ENCODE assay signal across 1 cellular context in the genomic region with DNA sequence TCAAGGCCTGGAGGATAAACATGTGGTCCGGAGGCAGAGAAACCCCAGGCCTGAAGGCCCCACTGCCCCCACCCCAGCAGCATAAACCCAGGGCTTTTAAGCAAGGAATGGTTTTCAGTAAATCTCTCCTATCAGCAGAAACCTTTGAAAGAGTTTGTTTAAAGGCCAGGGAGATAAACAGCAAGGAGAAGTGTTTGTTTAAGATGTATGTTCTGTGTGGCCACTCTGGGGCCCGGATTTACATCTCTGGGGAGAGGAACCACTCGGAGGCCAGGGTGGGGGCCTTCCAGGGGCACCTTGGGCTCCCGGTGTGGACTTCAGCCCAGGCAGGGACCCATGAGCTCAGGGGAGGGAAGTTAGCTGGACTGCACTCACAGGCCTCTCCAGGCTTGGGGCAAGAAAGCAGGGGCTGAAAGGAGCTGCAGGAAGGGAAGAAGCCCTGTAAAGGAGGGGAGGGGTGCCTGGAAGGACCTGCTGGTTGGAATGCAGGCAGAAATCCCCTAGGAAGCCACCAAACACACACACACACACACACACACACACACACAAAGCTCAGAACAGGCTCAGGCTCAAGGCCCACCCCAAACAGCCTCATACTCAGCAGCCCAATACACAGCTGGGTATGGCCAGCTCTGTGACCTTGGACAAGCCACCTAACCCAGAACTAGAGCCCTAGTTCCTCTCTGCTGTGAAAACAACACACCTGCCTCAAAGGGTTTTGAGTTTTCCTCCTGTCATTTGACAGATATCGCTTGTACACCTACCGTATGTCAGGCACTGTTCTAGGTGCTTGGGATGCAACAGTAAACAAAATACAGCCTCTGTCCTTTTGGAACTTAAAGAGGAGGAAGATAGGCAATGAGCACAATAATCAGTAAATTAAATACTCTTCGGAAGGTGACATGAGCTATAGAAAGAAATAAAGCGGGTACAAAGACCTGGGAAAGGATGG.
TF ChIP-seq lines count a peak whose summit lies in the region.

No MANE protein-coding gene starts in this region.

TF ChIP-seq in HepG2, 621 proteins besides CTCF, POLR2A, EP300 and RAD21 (continued from another document and continues in another):
- TF ChIP-seq GABPA (IDR thresholded peaks at IDR 0.05; ENCODE audit: low read depth, low read length) (no peak), GABPA (CRISPR knock-in tag; IDR thresholded peaks at IDR 0.05; ENCODE audit: low read depth) (peak; percentile 46), ATF6 (CRISPR knock-in tag; conservative IDR thresholded peaks at IDR 0.05) (no peak), PHF21A (CRISPR knock-in tag; IDR thresholded peaks at IDR 0.05) (peak; percentile 99), ASH2L (IDR thresholded peaks at IDR 0.05; ENCODE audit: insufficient read length, low read depth, low read length) (peak; percentile 97), ZNF550 (CRISPR knock-in tag; IDR thresholded peaks at IDR 0.05; ENCODE audit: borderline replicate concordance) (no peak), SATB2 (CRISPR knock-in tag; IDR thresholded peaks at IDR 0.05) (no peak), ZNF263 (CRISPR knock-in tag; IDR thresholded peaks at IDR 0.05) (peak; percentile 32; the same call in 1 of the 2 replicates), PHF5A (CRISPR knock-in tag; IDR thresholded peaks at IDR 0.05; ENCODE audit: low read depth, unreplicated experiment) (no peak), NR1H2 (CRISPR knock-in tag; IDR thresholded peaks at IDR 0.05; ENCODE audit: borderline replicate concordance, low read depth) (no peak), NFKB2 (CRISPR knock-in tag; IDR thresholded peaks at IDR 0.05; ENCODE audit: borderline replicate concordance) (peak; percentile 60; the same call in 1 of the 2 replicates), MTF1 (CRISPR knock-in tag; IDR thresholded peaks at IDR 0.05) (peak; percentile 72; the same call in 1 of the 2 replicates), CBX5 (CRISPR knock-in tag; IDR thresholded peaks at IDR 0.05; ENCODE audit: borderline replicate concordance) (peak; percentile 52; the same call in 1 of the 2 replicates), ZFP82 (CRISPR knock-in tag; IDR thresholded peaks at IDR 0.05; ENCODE audit: borderline replicate concordance) (0 out of 2 replicates have a peak, but pooled peaks have one; percentile 62), NR3C1 (CRISPR knock-in tag; IDR thresholded peaks at IDR 0.05) (no peak), ZNF24 (IDR thresholded peaks at IDR 0.05) (no peak), ZNF607 (CRISPR knock-in tag; IDR thresholded peaks at IDR 0.05; ENCODE audit: borderline replicate concordance) (no peak), CCDC6 (CRISPR knock-in tag; IDR thresholded peaks at IDR 0.05) (no peak; the same call in 1 of the 2 replicates), HNF1B (CRISPR knock-in tag; IDR thresholded peaks at IDR 0.05) (peak; percentile 76), SIN3B (IDR thresholded peaks at IDR 0.05; ENCODE audit: low read length) (no peak), WIZ (CRISPR knock-in tag; IDR thresholded peaks at IDR 0.05) (no peak), ZNF776 (CRISPR knock-in tag; IDR thresholded peaks at IDR 0.05) (peak; percentile 48; the same call in 1 of the 2 replicates), ZNF354B (CRISPR knock-in tag; IDR thresholded peaks at IDR 0.05) (no peak), ZSCAN12 (CRISPR knock-in tag; IDR thresholded peaks at IDR 0.05) (0 out of 2 replicates have a peak, but pooled peaks have one; percentile 46), MBD4 (IDR thresholded peaks at IDR 0.05; ENCODE audit: borderline replicate concordance, low read length) (no peak), SMAD9 (CRISPR knock-in tag; IDR thresholded peaks at IDR 0.05) (no peak; the same call in 1 of the 2 replicates), FOXA3 (CRISPR knock-in tag; IDR thresholded peaks at IDR 0.05) (peak; percentile 94), ZBTB1 (CRISPR knock-in tag; IDR thresholded peaks at IDR 0.05; ENCODE audit: borderline replicate concordance) (no peak), ZNF331 (CRISPR knock-in tag; IDR thresholded peaks at IDR 0.05) (peak; percentile 73), ZUFSP (CRISPR knock-in tag; IDR thresholded peaks at IDR 0.05; ENCODE audit: borderline replicate concordance) (no peak)
- TF ChIP-seq, protein P1, sequence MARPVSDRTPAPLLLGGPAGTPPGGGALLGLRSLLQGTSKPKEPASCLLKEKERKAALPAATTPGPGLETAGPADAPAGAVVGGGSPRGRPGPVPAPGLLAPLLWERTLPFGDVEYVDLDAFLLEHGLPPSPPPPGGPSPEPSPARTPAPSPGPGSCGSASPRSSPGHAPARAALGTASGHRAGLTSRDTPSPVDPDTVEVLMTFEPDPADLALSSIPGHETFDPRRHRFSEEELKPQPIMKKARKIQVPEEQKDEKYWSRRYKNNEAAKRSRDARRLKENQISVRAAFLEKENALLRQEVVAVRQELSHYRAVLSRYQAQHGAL (CRISPR knock-in tag; IDR thresholded peaks at IDR 0.05; ENCODE audit: not compliant biosample characterization): no peak
- TF ChIP-seq, protein P2, sequence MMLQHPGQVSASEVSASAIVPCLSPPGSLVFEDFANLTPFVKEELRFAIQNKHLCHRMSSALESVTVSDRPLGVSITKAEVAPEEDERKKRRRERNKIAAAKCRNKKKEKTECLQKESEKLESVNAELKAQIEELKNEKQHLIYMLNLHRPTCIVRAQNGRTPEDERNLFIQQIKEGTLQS (CRISPR knock-in tag; IDR thresholded peaks at IDR 0.05): peak; percentile 69
- TF ChIP-seq, protein P3, sequence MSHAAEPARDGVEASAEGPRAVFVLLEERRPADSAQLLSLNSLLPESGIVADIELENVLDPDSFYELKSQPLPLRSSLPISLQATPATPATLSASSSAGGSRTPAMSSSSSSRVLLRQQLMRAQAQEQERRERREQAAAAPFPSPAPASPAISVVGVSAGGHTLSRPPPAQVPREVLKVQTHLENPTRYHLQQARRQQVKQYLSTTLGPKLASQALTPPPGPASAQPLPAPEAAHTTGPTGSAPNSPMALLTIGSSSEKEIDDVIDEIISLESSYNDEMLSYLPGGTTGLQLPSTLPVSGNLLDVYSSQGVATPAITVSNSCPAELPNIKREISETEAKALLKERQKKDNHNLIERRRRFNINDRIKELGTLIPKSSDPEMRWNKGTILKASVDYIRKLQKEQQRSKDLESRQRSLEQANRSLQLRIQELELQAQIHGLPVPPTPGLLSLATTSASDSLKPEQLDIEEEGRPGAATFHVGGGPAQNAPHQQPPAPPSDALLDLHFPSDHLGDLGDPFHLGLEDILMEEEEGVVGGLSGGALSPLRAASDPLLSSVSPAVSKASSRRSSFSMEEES (CRISPR knock-in tag; IDR thresholded peaks at IDR 0.05): peak; percentile 10; the same call in 1 of the 2 replicates
- TF ChIP-seq, protein P4, sequence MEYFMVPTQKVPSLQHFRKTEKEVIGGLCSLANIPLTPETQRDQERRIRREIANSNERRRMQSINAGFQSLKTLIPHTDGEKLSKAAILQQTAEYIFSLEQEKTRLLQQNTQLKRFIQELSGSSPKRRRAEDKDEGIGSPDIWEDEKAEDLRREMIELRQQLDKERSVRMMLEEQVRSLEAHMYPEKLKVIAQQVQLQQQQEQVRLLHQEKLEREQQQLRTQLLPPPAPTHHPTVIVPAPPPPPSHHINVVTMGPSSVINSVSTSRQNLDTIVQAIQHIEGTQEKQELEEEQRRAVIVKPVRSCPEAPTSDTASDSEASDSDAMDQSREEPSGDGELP (IDR thresholded peaks at IDR 0.05; ENCODE audit: borderline replicate concordance, low read depth): peak; percentile 58; the same call in 1 of the 2 replicates
- TF ChIP-seq, protein P5, sequence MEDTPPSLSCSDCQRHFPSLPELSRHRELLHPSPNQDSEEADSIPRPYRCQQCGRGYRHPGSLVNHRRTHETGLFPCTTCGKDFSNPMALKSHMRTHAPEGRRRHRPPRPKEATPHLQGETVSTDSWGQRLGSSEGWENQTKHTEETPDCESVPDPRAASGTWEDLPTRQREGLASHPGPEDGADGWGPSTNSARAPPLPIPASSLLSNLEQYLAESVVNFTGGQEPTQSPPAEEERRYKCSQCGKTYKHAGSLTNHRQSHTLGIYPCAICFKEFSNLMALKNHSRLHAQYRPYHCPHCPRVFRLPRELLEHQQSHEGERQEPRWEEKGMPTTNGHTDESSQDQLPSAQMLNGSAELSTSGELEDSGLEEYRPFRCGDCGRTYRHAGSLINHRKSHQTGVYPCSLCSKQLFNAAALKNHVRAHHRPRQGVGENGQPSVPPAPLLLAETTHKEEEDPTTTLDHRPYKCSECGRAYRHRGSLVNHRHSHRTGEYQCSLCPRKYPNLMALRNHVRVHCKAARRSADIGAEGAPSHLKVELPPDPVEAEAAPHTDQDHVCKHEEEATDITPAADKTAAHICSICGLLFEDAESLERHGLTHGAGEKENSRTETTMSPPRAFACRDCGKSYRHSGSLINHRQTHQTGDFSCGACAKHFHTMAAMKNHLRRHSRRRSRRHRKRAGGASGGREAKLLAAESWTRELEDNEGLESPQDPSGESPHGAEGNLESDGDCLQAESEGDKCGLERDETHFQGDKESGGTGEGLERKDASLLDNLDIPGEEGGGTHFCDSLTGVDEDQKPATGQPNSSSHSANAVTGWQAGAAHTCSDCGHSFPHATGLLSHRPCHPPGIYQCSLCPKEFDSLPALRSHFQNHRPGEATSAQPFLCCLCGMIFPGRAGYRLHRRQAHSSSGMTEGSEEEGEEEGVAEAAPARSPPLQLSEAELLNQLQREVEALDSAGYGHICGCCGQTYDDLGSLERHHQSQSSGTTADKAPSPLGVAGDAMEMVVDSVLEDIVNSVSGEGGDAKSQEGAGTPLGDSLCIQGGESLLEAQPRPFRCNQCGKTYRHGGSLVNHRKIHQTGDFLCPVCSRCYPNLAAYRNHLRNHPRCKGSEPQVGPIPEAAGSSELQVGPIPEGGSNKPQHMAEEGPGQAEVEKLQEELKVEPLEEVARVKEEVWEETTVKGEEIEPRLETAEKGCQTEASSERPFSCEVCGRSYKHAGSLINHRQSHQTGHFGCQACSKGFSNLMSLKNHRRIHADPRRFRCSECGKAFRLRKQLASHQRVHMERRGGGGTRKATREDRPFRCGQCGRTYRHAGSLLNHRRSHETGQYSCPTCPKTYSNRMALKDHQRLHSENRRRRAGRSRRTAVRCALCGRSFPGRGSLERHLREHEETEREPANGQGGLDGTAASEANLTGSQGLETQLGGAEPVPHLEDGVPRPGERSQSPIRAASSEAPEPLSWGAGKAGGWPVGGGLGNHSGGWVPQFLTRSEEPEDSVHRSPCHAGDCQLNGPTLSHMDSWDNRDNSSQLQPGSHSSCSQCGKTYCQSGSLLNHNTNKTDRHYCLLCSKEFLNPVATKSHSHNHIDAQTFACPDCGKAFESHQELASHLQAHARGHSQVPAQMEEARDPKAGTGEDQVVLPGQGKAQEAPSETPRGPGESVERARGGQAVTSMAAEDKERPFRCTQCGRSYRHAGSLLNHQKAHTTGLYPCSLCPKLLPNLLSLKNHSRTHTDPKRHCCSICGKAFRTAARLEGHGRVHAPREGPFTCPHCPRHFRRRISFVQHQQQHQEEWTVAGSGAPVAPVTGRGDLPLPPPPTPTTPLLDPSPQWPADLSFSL (CRISPR knock-in tag; IDR thresholded peaks at IDR 0.05): peak; percentile 96
- TF ChIP-seq, protein P6, sequence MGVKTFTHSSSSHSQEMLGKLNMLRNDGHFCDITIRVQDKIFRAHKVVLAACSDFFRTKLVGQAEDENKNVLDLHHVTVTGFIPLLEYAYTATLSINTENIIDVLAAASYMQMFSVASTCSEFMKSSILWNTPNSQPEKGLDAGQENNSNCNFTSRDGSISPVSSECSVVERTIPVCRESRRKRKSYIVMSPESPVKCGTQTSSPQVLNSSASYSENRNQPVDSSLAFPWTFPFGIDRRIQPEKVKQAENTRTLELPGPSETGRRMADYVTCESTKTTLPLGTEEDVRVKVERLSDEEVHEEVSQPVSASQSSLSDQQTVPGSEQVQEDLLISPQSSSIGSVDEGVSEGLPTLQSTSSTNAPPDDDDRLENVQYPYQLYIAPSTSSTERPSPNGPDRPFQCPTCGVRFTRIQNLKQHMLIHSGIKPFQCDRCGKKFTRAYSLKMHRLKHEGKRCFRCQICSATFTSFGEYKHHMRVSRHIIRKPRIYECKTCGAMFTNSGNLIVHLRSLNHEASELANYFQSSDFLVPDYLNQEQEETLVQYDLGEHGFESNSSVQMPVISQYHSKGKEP (CRISPR knock-in tag; IDR thresholded peaks at IDR 0.05): no peak
- TF ChIP-seq, protein P7, sequence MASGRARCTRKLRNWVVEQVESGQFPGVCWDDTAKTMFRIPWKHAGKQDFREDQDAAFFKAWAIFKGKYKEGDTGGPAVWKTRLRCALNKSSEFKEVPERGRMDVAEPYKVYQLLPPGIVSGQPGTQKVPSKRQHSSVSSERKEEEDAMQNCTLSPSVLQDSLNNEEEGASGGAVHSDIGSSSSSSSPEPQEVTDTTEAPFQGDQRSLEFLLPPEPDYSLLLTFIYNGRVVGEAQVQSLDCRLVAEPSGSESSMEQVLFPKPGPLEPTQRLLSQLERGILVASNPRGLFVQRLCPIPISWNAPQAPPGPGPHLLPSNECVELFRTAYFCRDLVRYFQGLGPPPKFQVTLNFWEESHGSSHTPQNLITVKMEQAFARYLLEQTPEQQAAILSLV (CRISPR knock-in tag; IDR thresholded peaks at IDR 0.05; ENCODE audit: borderline replicate concordance): peak; percentile 54; the same call in 1 of the 2 replicates
